In genomic region chr4:54090804-54091623, GRCh38 we compare ENCODE assay signal across 1 cellular context.
TF ChIP-seq lines count a peak whose summit lies in the region.

No MANE protein-coding gene starts in this region.

TF ChIP-seq in HepG2, 621 proteins besides CTCF, POLR2A, EP300 and RAD21 (continued from another document and continues in another):
- TF ChIP-seq TARDBP (CRISPR knock-in tag; IDR thresholded peaks at IDR 0.05) (peak; percentile 35; the same call in 1 of the 2 replicates), FOXO1 (CRISPR knock-in tag; IDR thresholded peaks at IDR 0.05) (0 out of 2 replicates have a peak, but pooled peaks have one; percentile 14), NFYB (CRISPR knock-in tag; IDR thresholded peaks at IDR 0.05) (no peak), ZNF317 (CRISPR knock-in tag; IDR thresholded peaks at IDR 0.05) (0 out of 2 replicates have a peak, but pooled peaks have one; percentile 47), HMG20A (CRISPR knock-in tag; IDR thresholded peaks at IDR 0.05; ENCODE audit: borderline replicate concordance) (no peak), AHDC1 (CRISPR knock-in tag; IDR thresholded peaks at IDR 0.05; ENCODE audit: borderline replicate concordance) (0 out of 2 replicates have a peak, but pooled peaks have one; percentile 41), SAP130 (CRISPR knock-in tag; IDR thresholded peaks at IDR 0.05; ENCODE audit: low read depth) (peak; percentile 32; the same call in 1 of the 2 replicates), THAP9 (CRISPR knock-in tag; IDR thresholded peaks at IDR 0.05; ENCODE audit: borderline replicate concordance) (no peak; the same call in 1 of the 2 replicates), ZFP36L2 (CRISPR knock-in tag; IDR thresholded peaks at IDR 0.05) (no peak), NR2F1 (CRISPR knock-in tag; IDR thresholded peaks at IDR 0.05) (no peak), HDAC6 (IDR thresholded peaks at IDR 0.05; ENCODE audit: low read depth, low read length) (no peak), ZNF670 (CRISPR knock-in tag; IDR thresholded peaks at IDR 0.05; ENCODE audit: borderline replicate concordance) (0 out of 2 replicates have a peak, but pooled peaks have one; percentile 63), ZNF234 (CRISPR knock-in tag; conservative IDR thresholded peaks at IDR 0.05) (no peak), ZNF788 (CRISPR knock-in tag; IDR thresholded peaks at IDR 0.05; ENCODE audit: borderline replicate concordance) (peak; percentile 19; the same call in 1 of the 2 replicates), HOXA7 (CRISPR knock-in tag; IDR thresholded peaks at IDR 0.05) (0 out of 2 replicates have a peak, but pooled peaks have one; percentile 21), HIC2 (CRISPR knock-in tag; IDR thresholded peaks at IDR 0.05; ENCODE audit: low read depth) (peak; percentile 10; the same call in 1 of the 2 replicates), ZNF574 (CRISPR knock-in tag; IDR thresholded peaks at IDR 0.05) (peak; percentile 4; the same call in 1 of the 2 replicates), ELF3 (CRISPR knock-in tag; IDR thresholded peaks at IDR 0.05) (no peak; the same call in 1 of the 2 replicates), CREB3 (CRISPR knock-in tag; IDR thresholded peaks at IDR 0.05) (no peak), ZNF224 (CRISPR knock-in tag; IDR thresholded peaks at IDR 0.05) (0 out of 2 replicates have a peak, but pooled peaks have one; percentile 20), ESRRA (CRISPR knock-in tag; IDR thresholded peaks at IDR 0.05; ENCODE audit: low read depth) (no peak), NFKB2 (CRISPR knock-in tag; IDR thresholded peaks at IDR 0.05; ENCODE audit: borderline replicate concordance) (0 out of 2 replicates have a peak, but pooled peaks have one; percentile 10), ZNF572 (CRISPR knock-in tag; IDR thresholded peaks at IDR 0.05) (0 out of 2 replicates have a peak, but pooled peaks have one; percentile 10), ZFX (CRISPR knock-in tag; IDR thresholded peaks at IDR 0.05; ENCODE audit: low read depth) (no peak), JARID2 (CRISPR knock-in tag; IDR thresholded peaks at IDR 0.05; ENCODE audit: insufficient replicate concordance) (no peak), XBP1 (CRISPR knock-in tag; IDR thresholded peaks at IDR 0.05) (no peak), ZBTB42 (CRISPR knock-in tag; IDR thresholded peaks at IDR 0.05) (no peak), ZBTB21 (CRISPR knock-in tag; IDR thresholded peaks at IDR 0.05) (no peak)
- TF ChIP-seq, protein P1, sequence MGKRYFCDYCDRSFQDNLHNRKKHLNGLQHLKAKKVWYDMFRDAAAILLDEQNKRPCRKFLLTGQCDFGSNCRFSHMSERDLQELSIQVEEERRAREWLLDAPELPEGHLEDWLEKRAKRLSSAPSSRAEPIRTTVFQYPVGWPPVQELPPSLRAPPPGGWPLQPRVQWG (CRISPR knock-in tag; IDR thresholded peaks at IDR 0.05; ENCODE audit: borderline replicate concordance, low read depth), result no peak
- TF ChIP-seq, protein P2, sequence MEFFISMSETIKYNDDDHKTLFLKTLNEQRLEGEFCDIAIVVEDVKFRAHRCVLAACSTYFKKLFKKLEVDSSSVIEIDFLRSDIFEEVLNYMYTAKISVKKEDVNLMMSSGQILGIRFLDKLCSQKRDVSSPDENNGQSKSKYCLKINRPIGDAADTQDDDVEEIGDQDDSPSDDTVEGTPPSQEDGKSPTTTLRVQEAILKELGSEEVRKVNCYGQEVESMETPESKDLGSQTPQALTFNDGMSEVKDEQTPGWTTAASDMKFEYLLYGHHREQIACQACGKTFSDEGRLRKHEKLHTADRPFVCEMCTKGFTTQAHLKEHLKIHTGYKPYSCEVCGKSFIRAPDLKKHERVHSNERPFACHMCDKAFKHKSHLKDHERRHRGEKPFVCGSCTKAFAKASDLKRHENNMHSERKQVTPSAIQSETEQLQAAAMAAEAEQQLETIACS (CRISPR knock-in tag; IDR thresholded peaks at IDR 0.05), result no peak; the same call in 1 of the 2 replicates
- TF ChIP-seq, protein P3, sequence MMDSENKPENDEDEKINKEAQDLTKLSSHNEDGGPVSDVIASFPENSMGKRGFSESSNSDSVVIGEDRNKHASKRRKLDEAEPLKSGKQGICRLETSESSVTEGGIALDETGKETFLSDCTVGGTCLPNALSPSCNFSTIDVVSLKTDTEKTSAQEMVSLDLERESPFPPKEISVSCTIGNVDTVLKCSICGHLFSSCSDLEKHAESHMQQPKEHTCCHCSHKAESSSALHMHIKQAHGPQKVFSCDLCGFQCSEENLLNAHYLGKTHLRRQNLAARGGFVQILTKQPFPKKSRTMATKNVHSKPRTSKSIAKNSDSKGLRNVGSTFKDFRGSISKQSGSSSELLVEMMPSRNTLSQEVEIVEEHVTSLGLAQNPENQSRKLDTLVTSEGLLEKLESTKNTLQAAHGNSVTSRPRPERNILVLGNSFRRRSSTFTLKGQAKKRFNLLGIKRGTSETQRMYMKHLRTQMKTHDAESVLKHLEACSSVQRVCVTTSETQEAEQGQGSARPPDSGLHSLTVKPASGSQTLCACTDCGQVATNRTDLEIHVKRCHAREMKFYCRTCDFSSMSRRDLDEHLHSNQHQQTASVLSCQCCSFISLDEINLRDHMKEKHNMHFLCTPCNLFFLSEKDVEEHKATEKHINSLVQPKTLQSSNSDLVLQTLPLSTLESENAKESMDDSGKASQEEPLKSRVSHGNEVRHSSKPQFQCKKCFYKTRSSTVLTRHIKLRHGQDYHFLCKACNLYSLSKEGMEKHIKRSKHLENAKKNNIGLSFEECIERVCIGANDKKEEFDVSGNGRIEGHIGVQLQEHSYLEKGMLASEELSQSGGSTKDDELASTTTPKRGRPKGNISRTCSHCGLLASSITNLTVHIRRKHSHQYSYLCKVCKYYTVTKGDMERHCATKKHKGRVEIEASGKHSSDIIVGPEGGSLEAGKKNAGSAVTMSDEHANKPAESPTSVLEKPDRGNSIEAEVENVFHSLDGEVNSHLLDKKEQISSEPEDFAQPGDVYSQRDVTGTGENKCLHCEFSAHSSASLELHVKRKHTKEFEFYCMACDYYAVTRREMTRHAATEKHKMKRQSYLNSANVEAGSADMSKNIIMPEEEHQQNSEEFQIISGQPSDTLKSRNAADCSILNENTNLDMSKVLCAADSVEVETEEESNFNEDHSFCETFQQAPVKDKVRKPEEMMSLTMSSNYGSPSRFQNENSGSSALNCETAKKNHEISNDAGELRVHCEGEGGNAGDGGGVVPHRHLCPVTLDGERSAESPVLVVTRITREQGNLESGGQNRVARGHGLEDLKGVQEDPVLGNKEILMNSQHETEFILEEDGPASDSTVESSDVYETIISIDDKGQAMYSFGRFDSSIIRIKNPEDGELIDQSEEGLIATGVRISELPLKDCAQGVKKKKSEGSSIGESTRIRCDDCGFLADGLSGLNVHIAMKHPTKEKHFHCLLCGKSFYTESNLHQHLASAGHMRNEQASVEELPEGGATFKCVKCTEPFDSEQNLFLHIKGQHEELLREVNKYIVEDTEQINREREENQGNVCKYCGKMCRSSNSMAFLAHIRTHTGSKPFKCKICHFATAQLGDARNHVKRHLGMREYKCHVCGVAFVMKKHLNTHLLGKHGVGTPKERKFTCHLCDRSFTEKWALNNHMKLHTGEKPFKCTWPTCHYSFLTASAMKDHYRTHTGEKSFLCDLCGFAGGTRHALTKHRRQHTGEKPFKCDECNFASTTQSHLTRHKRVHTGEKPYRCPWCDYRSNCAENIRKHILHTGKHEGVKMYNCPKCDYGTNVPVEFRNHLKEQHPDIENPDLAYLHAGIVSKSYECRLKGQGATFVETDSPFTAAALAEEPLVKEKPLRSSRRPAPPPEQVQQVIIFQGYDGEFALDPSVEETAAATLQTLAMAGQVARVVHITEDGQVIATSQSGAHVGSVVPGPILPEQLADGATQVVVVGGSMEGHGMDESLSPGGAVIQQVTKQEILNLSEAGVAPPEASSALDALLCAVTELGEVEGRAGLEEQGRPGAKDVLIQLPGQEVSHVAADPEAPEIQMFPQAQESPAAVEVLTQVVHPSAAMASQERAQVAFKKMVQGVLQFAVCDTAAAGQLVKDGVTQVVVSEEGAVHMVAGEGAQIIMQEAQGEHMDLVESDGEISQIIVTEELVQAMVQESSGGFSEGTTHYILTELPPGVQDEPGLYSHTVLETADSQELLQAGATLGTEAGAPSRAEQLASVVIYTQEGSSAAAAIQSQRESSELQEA (CRISPR knock-in tag; IDR thresholded peaks at IDR 0.05; ENCODE audit: not compliant biosample characterization), result no peak
